In the genomic region with DNA sequence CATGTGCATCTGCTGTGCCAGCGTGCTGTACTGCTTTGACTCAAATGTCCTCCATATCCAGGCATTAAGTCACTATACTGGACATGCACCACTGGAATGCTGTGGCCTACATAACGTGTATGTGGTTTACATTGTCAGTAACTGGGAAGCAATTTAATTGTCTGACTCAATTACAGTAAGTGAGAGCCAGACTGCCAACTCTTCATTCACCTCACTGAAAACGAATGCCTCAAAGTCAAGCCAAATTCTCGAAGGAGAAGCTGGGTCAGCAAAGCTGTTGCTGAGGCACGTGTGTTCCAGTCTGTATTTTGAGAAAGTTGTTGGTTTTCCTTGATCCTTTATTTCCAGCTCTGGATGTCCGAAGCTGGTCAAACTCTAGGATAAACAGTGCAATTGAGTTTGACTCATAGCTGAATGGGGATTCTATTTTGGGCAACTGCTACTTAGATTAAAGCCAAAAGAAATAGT, we compare ENCODE assay signal across 16 cellular contexts.
DNase-seq lines count a peak whose midpoint lies in the region; ATAC-seq and TF ChIP-seq lines count a peak whose summit lies in the region.
"Had no signal": no experiment of that assay in that cellular context is flagged by ENCODE, and none has a peak within 500 bp of the region (broad histone marks: within the 10 kb centered on the region; RNA-seq: fewer than 3 reads in every experiment).

No MANE protein-coding gene starts in this region.

- intact Hi-C loops in mammary epithelial cell (cut with micrococcal nuclease), result no loop called here

- no peak overlapping the region for H3K9ac ChIP-seq in mammary epithelial cell (ENCODE audit: insufficient read depth, low read length)
- H3K9ac ChIP-seq: neural progenitor cell had no signal

- WGBS in mammary epithelial cell (ENCODE audit: low coverage, missing lambda C conversion rate), result 66% methylated on average over 5 of the region's 6 CpGs

- H3K27ac ChIP-seq in mammary epithelial cell (ENCODE audit: insufficient read depth, low read depth, low read length), result no peak overlapping the region
- H3K27ac ChIP-seq: A549, neural progenitor cell, SK-N-MC had no signal

- no peak for TF ChIP-seq CTCF in AG04449 (IDR thresholded peaks at IDR 0.05; ENCODE audit: insufficient read depth, low read length, missing control alignments)
- TF ChIP-seq CTCF in mammary epithelial cell (conservative IDR thresholded peaks at IDR 0.05 in 1 of 2, IDR thresholded peaks at IDR 0.05 in 1 of 2; ENCODE audit: extremely low read depth in 1 of 2, insufficient read depth in 1 of 2, low read depth in 1 of 2, low read length in 2 of 2), result no peak
- no peak for TF ChIP-seq CTCF in kidney epithelial cell (IDR thresholded peaks at IDR 0.05; ENCODE audit: insufficient read depth, low read length, poor library complexity, severe bottlenecking)

- no peak overlapping the region for H3K4me3 ChIP-seq in AG04449 (ENCODE audit: low read depth, low read length)
- no peak overlapping the region for H3K4me3 ChIP-seq in mammary epithelial cell (replicated peaks in 1 of 3; ENCODE audit: insufficient read depth in 1 of 3, low read depth in 2 of 3, low read length in 3 of 3)
- no peak overlapping the region for H3K4me3 ChIP-seq in kidney epithelial cell (ENCODE audit: low read depth, low read length)
- H3K4me3 ChIP-seq: A549, neural progenitor cell, SK-N-MC, skin epidermis had no signal

- in situ Hi-C loops in mammary epithelial cell (cut with MboI; ENCODE audit: low sequenced_read_pairs in 2 of 2), result no loop called here

- H3K79me2 ChIP-seq in mammary epithelial cell (ENCODE audit: insufficient read depth, low read length), result no peaks in the 10 kb centered on the region

- no peak for ATAC-seq in HG03460 (IDR thresholded peaks at IDR 0.05; ENCODE audit: unreplicated experiment)
- ATAC-seq: A549 had no signal

- no peak overlapping the region for H3K4me2 ChIP-seq in mammary epithelial cell (ENCODE audit: insufficient read depth, low read depth, low read length)
- H3K4me2 ChIP-seq: A549, neural progenitor cell had no signal

- H3K9me3 ChIP-seq in mammary epithelial cell (replicated peaks; ENCODE audit: insufficient read depth, low read length), result no peaks in the 10 kb centered on the region
- H3K9me3 ChIP-seq: A549 had no signal

- no peaks in the 10 kb centered on the region for H3K36me3 ChIP-seq in mammary epithelial cell (ENCODE audit: insufficient read depth, low read length)
- H3K36me3 ChIP-seq in kidney epithelial cell (ENCODE audit: control insufficient read depth, insufficient read depth, low read length), result no peaks in the 10 kb centered on the region
- H3K36me3 ChIP-seq: neural progenitor cell had no signal

- BruUV-seq in mammary epithelial cell (replicated peaks; lab: Mats Ljungman, UMichigan), result no TSS peak

- DNase-seq in AG04449 (ENCODE audit: low read depth, low spot score) (peak; percentile 98), HT1080 (ENCODE audit: low read depth) (peak; percentile 65), mammary epithelial cell (peak; percentile 52), kidney epithelial cell (ENCODE audit: low read depth) (peak; percentile 1), NCI-H1436 treated with DMSO at 0.1 percent for 48 hours (lab: John Stamatoyannopoulos, UW) (no peak), germinal center (ENCODE audit: low spot score) (no peak), NCI-H1694 (lab: John Stamatoyannopoulos, UW) (no peak)
- DNase-seq: activated CD8-positive, alpha-beta memory T cell treated with anti-CD3 and anti-CD28 coated beads for 24 hours; activated gamma-delta T cell; caudate nucleus; hypothalamus had no signal

- no peaks in the 10 kb centered on the region for H4K20me1 ChIP-seq in mammary epithelial cell (ENCODE audit: insufficient read depth, low read length)

- POLR2A ChIA-PET in AG04449 (lab: Yijun Ruan, JAX), result interaction anchor here (0.6 to 2.6 kb wide), 12 partner anchors 14 to 537 kb away, joined by 3 to 14 read pairs (median 4); partner anchors contain the start of gene COL12A1

- H3K4me1 ChIP-seq in mammary epithelial cell (ENCODE audit: insufficient read depth, low read length), result no peaks in the 10 kb centered on the region
- H3K4me1 ChIP-seq: A549, neural progenitor cell had no signal

- CTCF ChIA-PET in AG04449 (lab: Yijun Ruan, JAX), result interaction anchor here (1.3 to 1.4 kb wide), 2 partner anchors 13 to 263 kb away, joined by 3 to 4 read pairs; no protein-coding TSS in a partner anchor
- CTCF ChIA-PET in mammary epithelial cell (lab: Charles Lee; ENCODE audit: low non-redundant PET), result no interaction called here

- dilution Hi-C loops in mammary epithelial cell (cut with HindIII; ENCODE audit: low sequenced_read_pairs), result no loop called here

- no peaks in the 10 kb centered on the region for H3K27me3 ChIP-seq in mammary epithelial cell (ENCODE audit: insufficient read depth, low read length)
- H3K27me3 ChIP-seq in kidney epithelial cell (ENCODE audit: control insufficient read depth, insufficient read depth, low read length), result no peaks in the 10 kb centered on the region
- H3K27me3 ChIP-seq: neural progenitor cell had no signal

- no peak overlapping the region for H2AFZ ChIP-seq in mammary epithelial cell (ENCODE audit: low read depth, low read length)
- H2AFZ ChIP-seq: neural progenitor cell had no signal

Comparison
In these comparisons a context has a peak if more than half of its experiments do, and no peak if none do; other contexts are left out.
1. DNase-seq: peak in AG04449 (single experiment), HT1080 (single experiment), mammary epithelial cell (single experiment) and kidney epithelial cell (single experiment); none in NCI-H1436 treated with DMSO at 0.1 percent for 48 hours (single experiment), germinal center (single experiment) and NCI-H1694 (single experiment).